Comparison of ENCODE assay signal across 12 cellular contexts in the genomic region with DNA sequence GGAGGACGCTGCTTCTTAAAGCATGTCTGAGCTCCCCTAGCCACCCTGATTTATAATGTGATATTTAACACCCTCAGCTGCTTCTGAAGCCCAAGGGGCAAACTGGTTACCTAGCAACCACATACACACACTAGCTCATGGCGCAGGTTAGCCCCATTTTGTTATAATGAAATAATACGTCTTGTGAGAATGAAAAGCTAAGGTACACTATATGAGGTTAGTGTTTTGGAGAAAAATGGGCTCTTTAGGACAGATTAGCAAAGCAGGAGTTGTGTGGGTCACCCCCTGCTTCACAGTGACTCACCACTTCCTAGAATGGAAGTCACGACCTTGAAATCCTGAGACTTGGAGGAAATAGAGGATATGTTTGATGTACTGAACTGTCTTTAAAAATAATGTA.
A peak's percentile ranks its signal among the peaks of the same experiment; 100 is the strongest.
DNase-seq lines count a peak whose midpoint lies in the region; TF ChIP-seq lines count a peak whose summit lies in the region.
"Had no signal": no experiment of that assay in that cellular context is flagged by ENCODE, and none has a peak within 500 bp of the region (broad histone marks: within the 10 kb centered on the region; RNA-seq: fewer than 3 reads in every experiment).

No MANE protein-coding gene starts in this region.

- peak; percentile 88 for DNase-seq in M059J (ENCODE audit: low read depth)
- DNase-seq in RPMI7951 (ENCODE audit: low read depth), result peak; percentile 73
- peak; percentile 36 for DNase-seq in fibroblast of villous mesenchyme (ENCODE audit: low read depth)
- DNase-seq in smooth muscle cell of the brain vasculature (ENCODE audit: low read depth, low spot score), result peak; percentile 39
- DNase-seq in OCI-M1 (lab: John Stamatoyannopoulos, UW), result no peak
- no peak for DNase-seq in NCI-H226
- DNase-seq in stimulated activated CD4-positive, alpha-beta T cell treated with anti-CD3 and anti-CD28 coated beads, Interleukin-4, amount 100 ng/mL, for 4 hours, result no peak
- DNase-seq: activated CD4-positive, alpha-beta T cell treated with anti-CD3 and anti-CD28 coated beads, Interleukin-2, amount 50 U/mL, for 48 hours; COR-L47; GOT3; NCI-H1694; T-helper 2 cell had no signal

- no peak for TF ChIP-seq CTCF in fibroblast of villous mesenchyme (IDR thresholded peaks at IDR 0.05; ENCODE audit: insufficient read depth, low read depth, low read length)

- H3K4me3 ChIP-seq in fibroblast of villous mesenchyme (ENCODE audit: low read depth, low read length), result no peak overlapping the region

Comparison
In these comparisons a context has a peak if more than half of its experiments do, and no peak if none do; other contexts are left out.
1. DNase-seq: peak in M059J (single experiment), RPMI7951 (single experiment), fibroblast of villous mesenchyme (single experiment) and smooth muscle cell of the brain vasculature (single experiment); none in OCI-M1 (single experiment), NCI-H226 (single experiment) and stimulated activated CD4-positive, alpha-beta T cell treated with anti-CD3 and anti-CD28 coated beads, Interleukin-4, amount 100 ng/mL, for 4 hours (0 of 2).